9 cellular contexts compared by ENCODE assay signal in the genomic region with DNA sequence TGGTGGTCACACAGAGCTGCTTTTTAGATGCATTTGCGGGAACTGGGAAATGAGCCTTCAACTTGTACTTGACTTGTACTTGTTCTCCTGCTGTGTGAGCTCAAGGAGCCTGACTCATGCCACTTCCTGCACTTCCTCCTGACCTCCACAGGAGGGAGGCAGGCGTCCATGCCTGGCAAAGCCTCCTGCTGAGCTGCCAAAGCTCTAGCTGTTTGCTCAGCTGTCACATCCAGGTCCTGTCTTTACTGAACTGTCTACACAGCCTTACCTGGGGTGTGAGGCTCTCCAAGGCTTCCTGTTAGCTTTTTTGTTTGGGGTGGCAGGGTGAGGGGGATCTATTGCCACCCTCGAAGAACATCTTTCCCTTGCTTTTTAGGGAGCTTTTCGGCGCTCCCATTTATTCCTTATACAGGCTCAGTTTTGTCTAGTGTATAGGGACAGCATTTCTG. TPM values are rescaled to one million over a fixed set of nuclear protein-coding genes. Genes with fewer than 3 reads are reported as not detected.
A peak's percentile ranks its signal among the peaks of the same experiment; 100 is the strongest.
DNase-seq lines count a peak whose midpoint lies in the region; ATAC-seq and TF ChIP-seq lines count a peak whose summit lies in the region.
"Had no signal": no experiment of that assay in that cellular context is flagged by ENCODE, and none has a peak within 500 bp of the region (broad histone marks: within the 10 kb centered on the region; RNA-seq: fewer than 3 reads in every experiment).

No MANE protein-coding gene starts in this region.

- H3K4me2 ChIP-seq in fibroblast of lung (ENCODE audit: extremely low read depth, insufficient read depth, low read length) = no peak overlapping the region
- no peak overlapping the region for H3K4me2 ChIP-seq in neural cell (ENCODE audit: low read length)

- H3K36me3 ChIP-seq in fibroblast of lung (ENCODE audit: control insufficient read depth, insufficient read depth, low read length) = peaks cover 10% of the 10 kb centered on the region
- H3K36me3 ChIP-seq in neural cell (ENCODE audit: insufficient read depth, low read length) = peaks cover 5% of the 10 kb centered on the region
- peaks cover 0 to 6% (median 2%) of the 10 kb centered on the region in 4 donors for H3K36me3 ChIP-seq in transverse colon

- H3K4me3 ChIP-seq in fibroblast of lung (replicated peaks in 1 of 4; ENCODE audit: control extremely low read depth in 1 of 4, insufficient read depth in 1 of 4, low read depth in 3 of 4, low read length in 4 of 4) (no peak overlapping the region), neural cell (ENCODE audit: low read length) (no peak overlapping the region), transverse colon (no peak overlapping the region)

- peak; percentile 100 for TF ChIP-seq RAD21 in neural cell (conservative IDR thresholded peaks at IDR 0.05)

- no peaks in the 10 kb centered on the region for H3K9me2 ChIP-seq in neural cell (ENCODE audit: insufficient read depth, low read length)

- intact Hi-C loops in transverse colon (cut with DNase I; ENCODE audit: low total_unique reads) = loop anchor here (5.0 kb wide), 1 partner anchor 171 kb away; no protein-coding TSS in a partner anchor

- H3F3A ChIP-seq in neural cell (ENCODE audit: insufficient read depth, low read length, poor library complexity, severe bottlenecking) = no peaks in the 10 kb centered on the region

- H3K36me3 Mint-ChIP-seq in activated T-cell treated with anti-CD3 and anti-CD28 coated beads, Interleukin-2, amount 50 U/mL, for 72 hours (ENCODE audit: insufficient read depth in 2 of 2) = peaks cover 6 to 19% of the 10 kb centered on the region in 2 donors

- peaks cover 18% of the 10 kb centered on the region for H3K4me1 Mint-ChIP-seq in activated T-cell treated with anti-CD3 and anti-CD28 coated beads, Interleukin-2, amount 50 U/mL, for 72 hours (ENCODE audit: low read depth)
- H3K4me1 Mint-ChIP-seq: IgD-negative memory B cell had no signal

- TF ChIP-seq EP300 in neural cell (conservative IDR thresholded peaks at IDR 0.05; ENCODE audit: poor library complexity, severe bottlenecking) = peak; percentile 73
- no peak for TF ChIP-seq EP300 in transverse colon (IDR thresholded peaks at IDR 0.05; ENCODE audit: low read depth)

- H3K27ac ChIP-seq in fibroblast of lung (ENCODE audit: insufficient read depth, low read length) (no peak overlapping the region), neural cell (ENCODE audit: low read length) (no peak overlapping the region), transverse colon (no peak overlapping the region)

- H4K20me1 ChIP-seq in fibroblast of lung (ENCODE audit: control insufficient read depth, extremely low read depth, insufficient read depth, low read length) (no peaks in the 10 kb centered on the region), neural cell (ENCODE audit: insufficient read depth) (no peaks in the 10 kb centered on the region)

- WGBS in transverse colon (ENCODE audit: low coverage in 1 of 2), 2 donors = 37 to 52% methylated on average over 3 to 5 of the region's 5 CpGs

- no peaks in the 10 kb centered on the region for H3K9me3 Mint-ChIP-seq in activated T-cell treated with anti-CD3 and anti-CD28 coated beads, Interleukin-2, amount 50 U/mL, for 72 hours
- H3K9me3 Mint-ChIP-seq: IgD-negative memory B cell had no signal

- in situ Hi-C loops in transverse colon (cut with MboI; ENCODE audit: low pct_ligation_motif_present in 1 of 4, low pct_unique_long_range_greater_than_20kb in 1 of 4, low sequenced_read_pairs in 3 of 4) = loop anchor here in 1 of 4 donors (10.0 to 25.0 kb wide), 2 partner anchors 163 to 416 kb away; no protein-coding TSS in a partner anchor

- H3K9ac ChIP-seq in fibroblast of lung (ENCODE audit: insufficient read depth, low read length) (no peak overlapping the region), neural cell (ENCODE audit: low read length) (no peak overlapping the region)

- TF ChIP-seq CTCF in fibroblast of lung (conservative IDR thresholded peaks at IDR 0.05 in 1 of 2, IDR thresholded peaks at IDR 0.05 in 1 of 2; ENCODE audit: low read depth in 1 of 2, low read length in 2 of 2) (peak; percentile 99), neural cell (IDR thresholded peaks at IDR 0.05; ENCODE audit: poor library complexity, severe bottlenecking) (peak; percentile 98), transverse colon (IDR thresholded peaks at IDR 0.05) (peak; percentile 85 to 93 (median 91))

- H3K4me3 Mint-ChIP-seq in activated T-cell treated with anti-CD3 and anti-CD28 coated beads, Interleukin-2, amount 50 U/mL, for 72 hours = no peak overlapping the region

- H3K27me3 Mint-ChIP-seq in activated T-cell treated with anti-CD3 and anti-CD28 coated beads, Interleukin-2, amount 50 U/mL, for 72 hours (ENCODE audit: low read depth) = peaks cover 12% of the 10 kb centered on the region

- no peak for TF ChIP-seq POLR2A in transverse colon (IDR thresholded peaks at IDR 0.05)

- H3K9me3 ChIP-seq in fibroblast of lung (ENCODE audit: control insufficient read depth, insufficient read depth, low read depth, low read length) (no peaks in the 10 kb centered on the region), neural cell (ENCODE audit: low read length) (no peaks in the 10 kb centered on the region), transverse colon (no peaks in the 10 kb centered on the region)

- H3K27me3 ChIP-seq in fibroblast of lung (ENCODE audit: control insufficient read depth, insufficient read depth, low read length) (peaks cover 5% of the 10 kb centered on the region), neural cell (ENCODE audit: insufficient read depth, low read depth, low read length) (no peaks in the 10 kb centered on the region), transverse colon (peaks cover 11% of the 10 kb centered on the region)

- peak; percentile 70 for ATAC-seq in GM21381 (IDR thresholded peaks at IDR 0.05; ENCODE audit: unreplicated experiment)
- peak; percentile 86 to 88 for ATAC-seq in activated T-cell treated with anti-CD3 and anti-CD28 coated beads, Interleukin-2, amount 50 U/mL, for 72 hours (replicated peaks in 1 of 2)

- H3K79me2 ChIP-seq in fibroblast of lung (ENCODE audit: control insufficient read depth, insufficient read depth, low read length) (no peaks in the 10 kb centered on the region), neural cell (replicated peaks; ENCODE audit: insufficient read depth, low read length) (no peaks in the 10 kb centered on the region)

- DNase-seq in COLO668 (lab: John Stamatoyannopoulos, UW; ENCODE audit: unreplicated experiment) (peak; percentile 81), LHCN-M2 (ENCODE audit: low read depth) (peak; percentile 89), OCI-M2 (lab: John Stamatoyannopoulos, UW; ENCODE audit: unreplicated experiment) (peak; percentile 39), fibroblast of lung (ENCODE audit: low read depth in 2 of 2) (peak; percentile 83 to 89), transverse colon (peak; percentile 78)
- peak; percentile 65 for DNase-seq in activated T-cell treated with anti-CD3 and anti-CD28 coated beads, Interleukin-2, amount 50 U/mL, for 72 hours

- H2AFZ ChIP-seq in fibroblast of lung (ENCODE audit: low read length) = no peak overlapping the region
- no peak overlapping the region for H2AFZ ChIP-seq in neural cell (ENCODE audit: low read depth, low read length)

- H3K4me1 ChIP-seq in fibroblast of lung (ENCODE audit: control insufficient read depth, extremely low read depth, insufficient read depth, low read length) = peaks cover 5% of the 10 kb centered on the region
- H3K4me1 ChIP-seq in transverse colon = peaks cover 0 to 7% (median 0%) of the 10 kb centered on the region in 4 donors

- no peak overlapping the region for H3K27ac Mint-ChIP-seq in activated T-cell treated with anti-CD3 and anti-CD28 coated beads, Interleukin-2, amount 50 U/mL, for 72 hours

RNA-seq across cellular contexts. Expression of a gene that starts 6.4 kb away (rescaled TPM):
- total RNA-seq in LHCN-M2 (2014; rRNA removed) = not detected in 2 replicates
- not detected for polyA plus RNA-seq in LHCN-M2 (2012)
- total RNA-seq in activated T-cell treated with anti-CD3 and anti-CD28 coated beads, Interleukin-2, amount 50 U/mL, for 72 hours = not detected
- 0.50 and 0.51 TPM in 2 replicates for total RNA-seq in fibroblast of lung
- polyA plus RNA-seq in fibroblast of lung = 0.16 and 0.27 TPM in 2 replicates
- 0.16 and 0.45 TPM in 2 replicates for polyA plus RNA-seq in fibroblast of lung (2012)
- 0.59 TPM in 1 of 2 replicates, not detected in the other for polyA minus RNA-seq in fibroblast of lung (ENCODE audit: low replicate concordance)
- 0.18 and 0.59 TPM in 2 replicates for polyA plus RNA-seq in neural cell
- polyA minus RNA-seq in neural cell = not detected in 2 replicates
- not detected for total RNA-seq in transverse colon

RNA-seq across cellular contexts. Expression of a gene that starts 8.3 kb away (rescaled TPM):
- 0.11 and 1.7 TPM in 2 replicates for total RNA-seq in LHCN-M2 (2014; rRNA removed)
- 0.11 TPM for polyA plus RNA-seq in LHCN-M2 (2012)
- total RNA-seq in activated T-cell treated with anti-CD3 and anti-CD28 coated beads, Interleukin-2, amount 50 U/mL, for 72 hours = under 1 TPM in 1 of 2 donors, not detected in 1; 0.19 TPM
- total RNA-seq in fibroblast of lung = 1.3 and 4.8 TPM in 2 replicates
- 0.46 and 1.3 TPM in 2 replicates for polyA plus RNA-seq in fibroblast of lung
- 1.6 and 2.4 TPM in 2 replicates for polyA plus RNA-seq in fibroblast of lung (2012)
- 0.07 and 1.9 TPM in 2 replicates for polyA minus RNA-seq in fibroblast of lung (ENCODE audit: low replicate concordance)
- polyA plus RNA-seq in neural cell = 2.9 and 4.8 TPM in 2 replicates
- 0.93 and 1.9 TPM in 2 replicates for polyA minus RNA-seq in neural cell
- 1 to 10 TPM; 1.9 to 7.0 (median 4.5) TPM for total RNA-seq in transverse colon
- polyA plus RNA-seq: IgD-negative memory B cell had no signal

RNA-seq across cellular contexts. Expression of a gene that starts 10.1 kb away (rescaled TPM):
- 106 and 116 TPM in 2 replicates for total RNA-seq in LHCN-M2 (2014; rRNA removed)
- 70.7 TPM for polyA plus RNA-seq in LHCN-M2 (2012)
- 10 to 100 TPM; 86.9 to 93.6 TPM for total RNA-seq in activated T-cell treated with anti-CD3 and anti-CD28 coated beads, Interleukin-2, amount 50 U/mL, for 72 hours
- 59.6 and 62.4 TPM in 2 replicates for total RNA-seq in fibroblast of lung
- polyA plus RNA-seq in fibroblast of lung = 100 and 124 TPM in 2 replicates
- 50.4 and 60.6 TPM in 2 replicates for polyA plus RNA-seq in fibroblast of lung (2012)
- 41.5 and 47.6 TPM in 2 replicates for polyA minus RNA-seq in fibroblast of lung (ENCODE audit: low replicate concordance)
- polyA plus RNA-seq in neural cell = 155 and 185 TPM in 2 replicates
- polyA minus RNA-seq in neural cell = 51.9 and 66.4 TPM in 2 replicates
- 100 to 1,000 TPM in 3 of 4 donors, 10 to 100 TPM in 1; 74.4 to 206 (median 146) TPM for total RNA-seq in transverse colon

RNA-seq across cellular contexts. Expression of a gene that starts 10.2 kb away (rescaled TPM):
- total RNA-seq in LHCN-M2 (2014; rRNA removed) (4.4 and 5.9 TPM in 2 replicates), fibroblast of lung (1.8 and 3.1 TPM in 2 replicates), transverse colon (100 to 1,000 TPM in 1 of 4 donors, 10 to 100 TPM in 3; 13.7 to 246 (median 73.1) TPM)
- 1.5 TPM for polyA plus RNA-seq in LHCN-M2 (2012)
- 1 to 10 TPM; 3.1 to 3.9 TPM for total RNA-seq in activated T-cell treated with anti-CD3 and anti-CD28 coated beads, Interleukin-2, amount 50 U/mL, for 72 hours
- polyA plus RNA-seq in fibroblast of lung (0.93 and 1.7 TPM in 2 replicates), neural cell (13.4 and 14.0 TPM in 2 replicates)
- polyA plus RNA-seq in fibroblast of lung (2012) = 0.92 and 1.9 TPM in 2 replicates
- polyA minus RNA-seq in fibroblast of lung (ENCODE audit: low replicate concordance) (1.3 and 5.4 TPM in 2 replicates), neural cell (16.1 and 17.4 TPM in 2 replicates)

RNA-seq across cellular contexts. Expression of a gene that starts 34.2 kb away (rescaled TPM):
- total RNA-seq in LHCN-M2 (2014; rRNA removed) = 7.1 and 7.6 TPM in 2 replicates
- 4.5 TPM for polyA plus RNA-seq in LHCN-M2 (2012)
- total RNA-seq in activated T-cell treated with anti-CD3 and anti-CD28 coated beads, Interleukin-2, amount 50 U/mL, for 72 hours = 1 to 10 TPM; 6.6 to 7.6 TPM
- total RNA-seq in fibroblast of lung = 18.5 and 22.3 TPM in 2 replicates
- polyA plus RNA-seq in fibroblast of lung = 9.3 and 13.4 TPM in 2 replicates
- polyA plus RNA-seq in fibroblast of lung (2012) = 8.2 and 15.1 TPM in 2 replicates
- polyA minus RNA-seq in fibroblast of lung (ENCODE audit: low replicate concordance) = 12.5 and 18.4 TPM in 2 replicates
- polyA plus RNA-seq in neural cell = 141 and 154 TPM in 2 replicates
- polyA minus RNA-seq in neural cell = 103 and 117 TPM in 2 replicates
- total RNA-seq in transverse colon = 10 to 100 TPM; 18.5 to 41.1 (median 28.8) TPM

Comparison
In these comparisons a context has a peak if more than half of its experiments do, and no peak if none do; other contexts are left out.
1. DNase-seq: peak in every context shown above with its lines; median percentile 89 in LHCN-M2; 86 in fibroblast of lung; 81 in COLO668; 78 in transverse colon; 65 in activated T-cell treated with anti-CD3 and anti-CD28 coated beads, Interleukin-2, amount 50 U/mL, for 72 hours; 39 in OCI-M2.